Comparison of ENCODE assay signal across 1 cellular context in genomic region chr16:19757762-19758595, GRCh38.
TF ChIP-seq lines count a peak whose summit lies in the region.

No MANE protein-coding gene starts in this region.

TF ChIP-seq in HepG2, 621 proteins besides CTCF, POLR2A, EP300 and RAD21 (continues in another document):
- TF ChIP-seq ARNT (IDR thresholded peaks at IDR 0.05): no peak
- TF ChIP-seq STAG1 (CRISPR knock-in tag; IDR thresholded peaks at IDR 0.05): no peak
- TF ChIP-seq HOXD1 (CRISPR knock-in tag; IDR thresholded peaks at IDR 0.05): no peak
- no peak for TF ChIP-seq THAP11 (CRISPR knock-in tag; IDR thresholded peaks at IDR 0.05)
- TF ChIP-seq ZNF687 (CRISPR knock-in tag; IDR thresholded peaks at IDR 0.05): no peak
- TF ChIP-seq SKIL (CRISPR knock-in tag; IDR thresholded peaks at IDR 0.05; ENCODE audit: borderline replicate concordance): peak; percentile 50; the same call in 1 of the 2 replicates
- no peak for TF ChIP-seq KDM1A (CRISPR knock-in tag; IDR thresholded peaks at IDR 0.05)
- TF ChIP-seq NKX3-1 (CRISPR knock-in tag; IDR thresholded peaks at IDR 0.05): no peak
- TF ChIP-seq GFI1 (CRISPR knock-in tag; IDR thresholded peaks at IDR 0.05; ENCODE audit: borderline replicate concordance): peak; percentile 79
- TF ChIP-seq REST (IDR thresholded peaks at IDR 0.05; ENCODE audit: borderline replicate concordance in 1 of 2, low read depth in 1 of 2, low read length in 2 of 2): no peak
- no peak for TF ChIP-seq FOXK1 (CRISPR knock-in tag; IDR thresholded peaks at IDR 0.05; ENCODE audit: borderline replicate concordance, low read depth)
- no peak for TF ChIP-seq TRIM22 (IDR thresholded peaks at IDR 0.05)
- no peak for TF ChIP-seq GRHL1 (CRISPR knock-in tag; conservative IDR thresholded peaks at IDR 0.05)
- no peak for TF ChIP-seq MTA1 (CRISPR knock-in tag; IDR thresholded peaks at IDR 0.05; ENCODE audit: borderline replicate concordance)
- TF ChIP-seq ZFYVE20 (CRISPR knock-in tag; IDR thresholded peaks at IDR 0.05; ENCODE audit: borderline replicate concordance, low read depth): no peak
- peak; percentile 50; the same call in 1 of the 2 replicates for TF ChIP-seq NR2C2 (CRISPR knock-in tag; IDR thresholded peaks at IDR 0.05; ENCODE audit: borderline replicate concordance)
- no peak for TF ChIP-seq POGK (CRISPR knock-in tag; conservative IDR thresholded peaks at IDR 0.05)
- peak in 1 of 2 experiments; percentile 68; a peak in 2 of 4 replicates for TF ChIP-seq ATF4 (CRISPR knock-in tag; IDR thresholded peaks at IDR 0.05)
- TF ChIP-seq ZNF552 (CRISPR knock-in tag; IDR thresholded peaks at IDR 0.05; ENCODE audit: borderline replicate concordance): no peak
- no peak for TF ChIP-seq SCMH1 (CRISPR knock-in tag; IDR thresholded peaks at IDR 0.05; ENCODE audit: borderline replicate concordance)
- no peak for TF ChIP-seq ZNF354B (CRISPR knock-in tag; IDR thresholded peaks at IDR 0.05)
- no peak for TF ChIP-seq FOXA1 (IDR thresholded peaks at IDR 0.05)
- TF ChIP-seq FOXA1 (CRISPR knock-in tag; IDR thresholded peaks at IDR 0.05): peak; percentile 38; the same call in 1 of the 2 replicates
- TF ChIP-seq USF2 (IDR thresholded peaks at IDR 0.05; ENCODE audit: low read depth, low read length): no peak
- no peak for TF ChIP-seq USF2 (CRISPR knock-in tag; IDR thresholded peaks at IDR 0.05; ENCODE audit: borderline replicate concordance)
- TF ChIP-seq HNRNPH1 (optimal IDR thresholded peaks at IDR 0.05; ENCODE audit: low read depth, low read length): no peak
- peak; percentile 45 for TF ChIP-seq FOXA3 (CRISPR knock-in tag; IDR thresholded peaks at IDR 0.05)
- no peak for TF ChIP-seq ZNF235 (CRISPR knock-in tag; IDR thresholded peaks at IDR 0.05; ENCODE audit: borderline replicate concordance)
- no peak for TF ChIP-seq PRDM15 (CRISPR knock-in tag; IDR thresholded peaks at IDR 0.05)
